ENCODE assay signal across 8 cellular contexts in the genomic region with DNA sequence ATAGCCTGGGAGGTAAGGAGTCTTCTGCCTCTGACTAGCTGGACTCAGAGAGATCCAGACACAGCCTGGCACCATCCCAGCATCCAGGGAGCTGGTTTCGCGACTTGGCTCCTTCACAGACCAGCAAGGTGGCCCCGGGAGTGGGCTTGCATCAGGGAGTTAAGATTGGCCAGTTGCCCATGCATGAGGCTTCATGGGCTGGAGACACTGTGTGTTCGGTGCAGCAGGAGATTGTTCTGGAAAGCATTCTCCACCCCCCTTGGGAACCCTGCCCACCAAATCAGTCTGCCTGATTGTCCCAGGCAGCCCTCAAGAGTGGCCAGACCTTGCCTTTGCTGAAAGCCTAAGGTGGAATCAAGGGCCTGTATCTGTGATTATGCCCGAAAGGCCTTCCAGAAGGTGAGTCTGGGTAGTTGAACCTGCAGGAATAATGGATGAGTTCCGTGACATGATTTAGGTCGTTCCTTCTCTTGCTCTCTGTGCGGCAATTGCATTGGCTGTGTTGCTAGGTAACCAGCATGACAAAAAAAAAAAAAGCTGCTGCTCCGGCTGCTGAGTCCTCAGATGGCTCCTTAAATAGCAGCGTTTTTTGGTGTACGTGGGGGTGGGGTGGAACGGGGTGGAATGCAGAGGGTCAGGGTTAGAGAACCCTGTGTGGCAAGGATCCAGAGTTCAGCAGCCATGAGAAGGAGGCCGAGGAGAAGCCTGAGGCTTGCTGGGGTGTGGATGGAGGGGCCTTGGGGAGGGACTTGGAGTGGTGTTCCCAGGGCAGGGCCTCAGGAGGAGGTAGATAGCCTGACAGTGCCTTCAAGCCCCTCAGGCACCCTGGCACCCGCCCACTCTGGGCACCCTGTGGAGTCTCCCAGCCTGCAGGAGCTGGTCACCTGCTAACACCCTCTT.
DNase-seq lines count a peak whose midpoint lies in the region; ATAC-seq and TF ChIP-seq lines count a peak whose summit lies in the region.

No MANE protein-coding gene starts in this region.

- no peak overlapping the region for H3K9ac ChIP-seq in rectal smooth muscle tissue (ENCODE audit: low read length)

- peak; percentile 68 for DNase-seq in GM23338 (ENCODE audit: low spot score)
- DNase-seq in left cardiac atrium = peak; percentile 57
- no peak for DNase-seq in activated CD8-positive, alpha-beta memory T cell treated with anti-CD3 and anti-CD28 coated beads for 24 hours
- no peak for DNase-seq in activated naive CD4-positive, alpha-beta T cell (lab: John Stamatoyannopoulos, UW)

- no peaks in the 10 kb centered on the region for H3F3A ChIP-seq in GM23338 (replicated peaks; ENCODE audit: low read depth)

- H3K36me3 Mint-ChIP-seq in GM23338 (ENCODE audit: low read depth) = no peaks in the 10 kb centered on the region

- no peak for TF ChIP-seq CTCF in GM23338 (conservative IDR thresholded peaks at IDR 0.05; ENCODE audit: low read depth in 2 of 2)

- H3K79me2 ChIP-seq in GM23338 (replicated peaks; ENCODE audit: insufficient read depth) = no peaks in the 10 kb centered on the region

- no peaks in the 10 kb centered on the region for H3K9me2 ChIP-seq in GM23338 (ENCODE audit: insufficient read depth)

- ATAC-seq in GM23338 (peak; percentile 67), SK-N-SH treated with all-trans-retinoic acid at 6 μM for 48 hours (peak; percentile 81), left cardiac atrium (peak; percentile 62 to 66), GM21526 (IDR thresholded peaks at IDR 0.05; ENCODE audit: low FRiP score, unreplicated experiment) (no peak), GM21381 (IDR thresholded peaks at IDR 0.05; ENCODE audit: unreplicated experiment) (no peak)

- H3K36me3 ChIP-seq in GM23338 (ENCODE audit: insufficient read depth) = no peaks in the 10 kb centered on the region
- peaks cover 16% of the 10 kb centered on the region for H3K36me3 ChIP-seq in rectal smooth muscle tissue (ENCODE audit: control insufficient read depth, insufficient read depth, low read length)

- peaks cover 23% of the 10 kb centered on the region for H3K4me1 Mint-ChIP-seq in GM23338

- no peaks in the 10 kb centered on the region for H4K20me1 ChIP-seq in GM23338 (replicated peaks; ENCODE audit: insufficient read depth)

- H3K4me3 ChIP-seq in GM23338 = no peak overlapping the region
- H3K4me3 ChIP-seq in rectal smooth muscle tissue (ENCODE audit: low read length) = peak overlapping the region; percentile 28

- H3K27me3 Mint-ChIP-seq in GM23338 (ENCODE audit: insufficient read depth, low read depth, poor library complexity) = peaks cover 15% of the 10 kb centered on the region

- H3K4me3 Mint-ChIP-seq in GM23338 = no peak overlapping the region

- no peaks in the 10 kb centered on the region for H3K4me1 ChIP-seq in GM23338 (ENCODE audit: insufficient read depth)
- H3K4me1 ChIP-seq in rectal smooth muscle tissue (ENCODE audit: control insufficient read depth, insufficient read depth, low read length) = peaks cover 79% of the 10 kb centered on the region

- no peaks in the 10 kb centered on the region for H3K9me3 Mint-ChIP-seq in GM23338

- no peak overlapping the region for H2AFZ ChIP-seq in GM23338

- H3K27ac Mint-ChIP-seq in GM23338 = peak overlapping the region; percentile 86

- intact Hi-C loops in left cardiac atrium (cut with DNase I) = no loop called here

- no peaks in the 10 kb centered on the region for H3K27me3 ChIP-seq in GM23338 (ENCODE audit: insufficient read depth)
- no peaks in the 10 kb centered on the region for H3K27me3 ChIP-seq in rectal smooth muscle tissue (ENCODE audit: control insufficient read depth, insufficient read depth, low read length)

- no peak overlapping the region for H3K4me2 ChIP-seq in GM23338

- H3K27ac ChIP-seq in GM23338 (ENCODE audit: low read depth) (no peak overlapping the region), rectal smooth muscle tissue (ENCODE audit: low read depth, low read length) (peak overlapping the region; percentile 98)

TF ChIP-seq in GM23338, 12 proteins besides CTCF, POLR2A, EP300 and RAD21:
- TF ChIP-seq, protein P1, sequence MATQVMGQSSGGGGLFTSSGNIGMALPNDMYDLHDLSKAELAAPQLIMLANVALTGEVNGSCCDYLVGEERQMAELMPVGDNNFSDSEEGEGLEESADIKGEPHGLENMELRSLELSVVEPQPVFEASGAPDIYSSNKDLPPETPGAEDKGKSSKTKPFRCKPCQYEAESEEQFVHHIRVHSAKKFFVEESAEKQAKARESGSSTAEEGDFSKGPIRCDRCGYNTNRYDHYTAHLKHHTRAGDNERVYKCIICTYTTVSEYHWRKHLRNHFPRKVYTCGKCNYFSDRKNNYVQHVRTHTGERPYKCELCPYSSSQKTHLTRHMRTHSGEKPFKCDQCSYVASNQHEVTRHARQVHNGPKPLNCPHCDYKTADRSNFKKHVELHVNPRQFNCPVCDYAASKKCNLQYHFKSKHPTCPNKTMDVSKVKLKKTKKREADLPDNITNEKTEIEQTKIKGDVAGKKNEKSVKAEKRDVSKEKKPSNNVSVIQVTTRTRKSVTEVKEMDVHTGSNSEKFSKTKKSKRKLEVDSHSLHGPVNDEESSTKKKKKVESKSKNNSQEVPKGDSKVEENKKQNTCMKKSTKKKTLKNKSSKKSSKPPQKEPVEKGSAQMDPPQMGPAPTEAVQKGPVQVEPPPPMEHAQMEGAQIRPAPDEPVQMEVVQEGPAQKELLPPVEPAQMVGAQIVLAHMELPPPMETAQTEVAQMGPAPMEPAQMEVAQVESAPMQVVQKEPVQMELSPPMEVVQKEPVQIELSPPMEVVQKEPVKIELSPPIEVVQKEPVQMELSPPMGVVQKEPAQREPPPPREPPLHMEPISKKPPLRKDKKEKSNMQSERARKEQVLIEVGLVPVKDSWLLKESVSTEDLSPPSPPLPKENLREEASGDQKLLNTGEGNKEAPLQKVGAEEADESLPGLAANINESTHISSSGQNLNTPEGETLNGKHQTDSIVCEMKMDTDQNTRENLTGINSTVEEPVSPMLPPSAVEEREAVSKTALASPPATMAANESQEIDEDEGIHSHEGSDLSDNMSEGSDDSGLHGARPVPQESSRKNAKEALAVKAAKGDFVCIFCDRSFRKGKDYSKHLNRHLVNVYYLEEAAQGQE (IDR thresholded peaks at IDR 0.05; ENCODE audit: unreplicated experiment) = no peak
- no peak for TF ChIP-seq NANOG (IDR thresholded peaks at IDR 0.05; ENCODE audit: borderline replicate concordance)
- no peak for TF ChIP-seq POLR2AphosphoS5 (IDR thresholded peaks at IDR 0.05; ENCODE audit: low read depth)
- no peak for TF ChIP-seq JUNB (IDR thresholded peaks at IDR 0.05; ENCODE audit: unreplicated experiment)
- TF ChIP-seq ZNF114 (CRISPR knock-in tag; IDR thresholded peaks at IDR 0.05) = no peak
- TF ChIP-seq EZH2 (IDR thresholded peaks at IDR 0.05; ENCODE audit: low read depth, unreplicated experiment) = no peak
- TF ChIP-seq CREB1 (CRISPR knock-in tag; IDR thresholded peaks at IDR 0.05; ENCODE audit: low read depth) = no peak

TF ChIP-seq in SK-N-SH treated with all-trans-retinoic acid at 6 μM for 48 hours, 23 proteins besides CTCF, POLR2A, EP300 and RAD21 (continues in another document):
- no peak for TF ChIP-seq ZFP30 (CRISPR knock-in tag; IDR thresholded peaks at IDR 0.05)
- TF ChIP-seq BACH2 (CRISPR knock-in tag; IDR thresholded peaks at IDR 0.05; ENCODE audit: borderline replicate concordance) = no peak
- TF ChIP-seq ESRRG (CRISPR knock-in tag; IDR thresholded peaks at IDR 0.05) = no peak
- no peak; the same call in 1 of the 2 replicates for TF ChIP-seq ZNF565 (CRISPR knock-in tag; conservative IDR thresholded peaks at IDR 0.05; ENCODE audit: low read depth)
- peak; percentile 33; the same call in 1 of the 2 replicates for TF ChIP-seq TCF4 (CRISPR knock-in tag; IDR thresholded peaks at IDR 0.05; ENCODE audit: borderline replicate concordance)
- TF ChIP-seq, protein P2, sequence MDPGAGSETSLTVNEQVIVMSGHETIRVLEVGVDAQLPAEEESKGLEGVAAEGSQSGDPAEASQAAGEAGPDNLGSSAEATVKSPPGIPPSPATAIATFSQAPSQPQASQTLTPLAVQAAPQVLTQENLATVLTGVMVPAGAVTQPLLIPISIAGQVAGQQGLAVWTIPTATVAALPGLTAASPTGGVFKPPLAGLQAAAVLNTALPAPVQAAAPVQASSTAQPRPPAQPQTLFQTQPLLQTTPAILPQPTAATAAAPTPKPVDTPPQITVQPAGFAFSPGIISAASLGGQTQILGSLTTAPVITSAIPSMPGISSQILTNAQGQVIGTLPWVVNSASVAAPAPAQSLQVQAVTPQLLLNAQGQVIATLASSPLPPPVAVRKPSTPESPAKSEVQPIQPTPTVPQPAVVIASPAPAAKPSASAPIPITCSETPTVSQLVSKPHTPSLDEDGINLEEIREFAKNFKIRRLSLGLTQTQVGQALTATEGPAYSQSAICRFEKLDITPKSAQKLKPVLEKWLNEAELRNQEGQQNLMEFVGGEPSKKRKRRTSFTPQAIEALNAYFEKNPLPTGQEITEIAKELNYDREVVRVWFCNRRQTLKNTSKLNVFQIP (CRISPR knock-in tag; IDR thresholded peaks at IDR 0.05; ENCODE audit: borderline replicate concordance, low read depth) = no peak
- no peak for TF ChIP-seq SNAI2 (CRISPR knock-in tag; IDR thresholded peaks at IDR 0.05)
- TF ChIP-seq, protein P3, sequence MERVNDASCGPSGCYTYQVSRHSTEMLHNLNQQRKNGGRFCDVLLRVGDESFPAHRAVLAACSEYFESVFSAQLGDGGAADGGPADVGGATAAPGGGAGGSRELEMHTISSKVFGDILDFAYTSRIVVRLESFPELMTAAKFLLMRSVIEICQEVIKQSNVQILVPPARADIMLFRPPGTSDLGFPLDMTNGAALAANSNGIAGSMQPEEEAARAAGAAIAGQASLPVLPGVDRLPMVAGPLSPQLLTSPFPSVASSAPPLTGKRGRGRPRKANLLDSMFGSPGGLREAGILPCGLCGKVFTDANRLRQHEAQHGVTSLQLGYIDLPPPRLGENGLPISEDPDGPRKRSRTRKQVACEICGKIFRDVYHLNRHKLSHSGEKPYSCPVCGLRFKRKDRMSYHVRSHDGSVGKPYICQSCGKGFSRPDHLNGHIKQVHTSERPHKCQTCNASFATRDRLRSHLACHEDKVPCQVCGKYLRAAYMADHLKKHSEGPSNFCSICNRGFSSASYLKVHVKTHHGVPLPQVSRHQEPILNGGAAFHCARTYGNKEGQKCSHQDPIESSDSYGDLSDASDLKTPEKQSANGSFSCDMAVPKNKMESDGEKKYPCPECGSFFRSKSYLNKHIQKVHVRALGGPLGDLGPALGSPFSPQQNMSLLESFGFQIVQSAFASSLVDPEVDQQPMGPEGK (CRISPR knock-in tag; IDR thresholded peaks at IDR 0.05; ENCODE audit: borderline replicate concordance) = no peak
- no peak for TF ChIP-seq RARB (CRISPR knock-in tag; IDR thresholded peaks at IDR 0.05)
- no peak for TF ChIP-seq ZC3H10 (CRISPR knock-in tag; IDR thresholded peaks at IDR 0.05)
- no peak for TF ChIP-seq OSR1 (CRISPR knock-in tag; IDR thresholded peaks at IDR 0.05)
- no peak for TF ChIP-seq ISL1 (CRISPR knock-in tag; IDR thresholded peaks at IDR 0.05)
- TF ChIP-seq CSDC2 (CRISPR knock-in tag; IDR thresholded peaks at IDR 0.05) = 0 out of 2 replicates have a peak, but pooled peaks have one; percentile 16
- no peak for TF ChIP-seq ZFP3 (CRISPR knock-in tag; IDR thresholded peaks at IDR 0.05)

Comparison
In these comparisons a context has a peak if more than half of its experiments do, and no peak if none do; other contexts are left out.
1. ATAC-seq: peak in GM23338 (single experiment), SK-N-SH treated with all-trans-retinoic acid at 6 μM for 48 hours (single experiment) and left cardiac atrium (2 of 2); none in GM21526 (single experiment) and GM21381 (single experiment).
2. DNase-seq: peak in GM23338 (single experiment) and left cardiac atrium (single experiment); none in activated CD8-positive, alpha-beta memory T cell treated with anti-CD3 and anti-CD28 coated beads for 24 hours (single experiment) and activated naive CD4-positive, alpha-beta T cell (0 of 4).